In genomic region chr11:31813242-31813960, GRCh38 we compare ENCODE assay signal across 10 cellular contexts. TPM values are rescaled to one million over a fixed set of nuclear protein-coding genes. Genes with fewer than 3 reads are reported as not detected.
DNase-seq lines count a peak whose midpoint lies in the region; ATAC-seq, FAIRE-seq and TF ChIP-seq lines count a peak whose summit lies in the region.
"Had no signal": no experiment of that assay in that cellular context is flagged by ENCODE, and none has a peak within 500 bp of the region (broad histone marks: within the 10 kb centered on the region; RNA-seq: fewer than 3 reads in every experiment).

No MANE protein-coding gene starts in this region.

- in situ Hi-C loops in GM12878 (cut with MboI), result no loop called here

- H3K4me3 ChIP-seq in right atrium auricular region (peak overlapping the region; percentile 22 to 47), GM12878 (peak overlapping the region; percentile 68; the same call in 1 of the 2 replicates), mesodermal cell (ENCODE audit: extremely low read depth, insufficient read depth, low read length, poor library complexity, severe bottlenecking) (peak overlapping the region; percentile 14), thyroid gland (replicated peaks in 1 of 3) (peak overlapping the region in 1 of 3 donors; percentile 32), uterus (peak overlapping the region in 1 of 2 donors; percentile 33)

- TF ChIP-seq RAD21 in GM12878 (IDR thresholded peaks at IDR 0.05; ENCODE audit: insufficient read depth, low read depth, low read length), result no peak

- no peak overlapping the region for H2AFZ ChIP-seq in GM12878 (ENCODE audit: control insufficient read depth, low read depth, low read length)

- H3K4me1 ChIP-seq in right atrium auricular region (peaks cover 0 to 88% of the 10 kb centered on the region in 2 donors), GM12878 (ENCODE audit: control insufficient read depth, insufficient read depth, low read length) (peaks cover 12% of the 10 kb centered on the region; the same call in 1 of the 2 replicates), mesodermal cell (ENCODE audit: control insufficient read depth, insufficient read depth, low read length, poor library complexity, severe bottlenecking) (peaks cover 37% of the 10 kb centered on the region), thyroid gland (peaks cover 61 to 92% of the 10 kb centered on the region in 2 donors), uterus (peaks cover 0 to 53% of the 10 kb centered on the region in 2 donors)

- intact Hi-C loops in left cardiac atrium (cut with DNase I) (no loop called here), GM12878 (cut with micrococcal nuclease; ENCODE audit: unreplicated experiment) (loop anchor here (5.0 kb wide), 2 partner anchors 144 to 321 kb away; no protein-coding TSS in a partner anchor), thyroid gland (cut with DNase I) (loop anchor here (5.0 kb wide), 1 partner anchor 56 kb away; no protein-coding TSS in a partner anchor), uterus (cut with DNase I; ENCODE audit: low total_unique reads) (no loop called here)

- H3K27ac ChIP-seq in right atrium auricular region (no peak overlapping the region), GM12878 (ENCODE audit: control insufficient read depth, insufficient read depth) (no peak overlapping the region), mesodermal cell (ENCODE audit: low read depth, low read length, severe bottlenecking) (no peak overlapping the region), thyroid gland (no peak overlapping the region), uterus (no peak overlapping the region)

- no peak for TF ChIP-seq EP300 in GM12878 (IDR thresholded peaks at IDR 0.05; ENCODE audit: borderline replicate concordance in 1 of 2, control insufficient read depth in 1 of 2, low read depth in 2 of 2, low read length in 2 of 2)

- no peaks in the 10 kb centered on the region for H4K20me1 ChIP-seq in GM12878 (ENCODE audit: control insufficient read depth, insufficient read depth)

- no peak for TF ChIP-seq POLR2A in GM12878 (IDR thresholded peaks at IDR 0.05; ENCODE audit: low read depth, low read length)
- TF ChIP-seq POLR2A in thyroid gland (IDR thresholded peaks at IDR 0.05), result no peak
- TF ChIP-seq POLR2A in uterus (IDR thresholded peaks at IDR 0.05), result no peak

- H3K9ac ChIP-seq in GM12878 (ENCODE audit: control insufficient read depth, insufficient read depth, low read length), result no peak overlapping the region

- no peak for ATAC-seq in left cardiac atrium
- ATAC-seq in GM12878, result peak; percentile 20; the same call in 2 of the 3 replicates
- ATAC-seq in GM21390 (IDR thresholded peaks at IDR 0.05; ENCODE audit: unreplicated experiment), result no peak
- ATAC-seq: Panc1 had no signal

- WGBS in GM12878 (ENCODE audit: insufficient coverage, insufficient replicate concordance, low lambda C conversion rate, missing lambda C conversion rate), result 9% methylated on average over 28 of the region's 31 CpGs
- WGBS in mesodermal cell (ENCODE audit: insufficient coverage in 2 of 2), 2 experiments, result 0 to 1% methylated on average over 11 to 21 of the region's 31 CpGs
- 2 to 6% methylated on average over 30 to 31 of the region's 31 CpGs for WGBS in thyroid gland, 2 donors

- RAD21 ChIA-PET in GM12878 (lab: Charles Lee; ENCODE audit: unreplicated experiment), result no interaction called here

- H3K4me2 ChIP-seq in GM12878 (ENCODE audit: control insufficient read depth, insufficient read depth), result peak overlapping the region; percentile 76

- H3K9me3 ChIP-seq in right atrium auricular region (no peaks in the 10 kb centered on the region), GM12878 (replicated peaks; ENCODE audit: control insufficient read depth, insufficient read depth, low read length) (no peaks in the 10 kb centered on the region; the same call in 2 of the 3 replicates), mesodermal cell (ENCODE audit: control insufficient read depth, low read length) (no peaks in the 10 kb centered on the region), thyroid gland (no peaks in the 10 kb centered on the region), uterus (no peaks in the 10 kb centered on the region)

- no peak for FAIRE-seq in GM12878 (lab: Jason Lieb, UNC)
- FAIRE-seq: GM18507 had no signal

- DNase-seq in right atrium auricular region (ENCODE audit: low spot score), result no peak
- DNase-seq in left cardiac atrium, result no peak
- DNase-seq in GM12878 (ENCODE audit: low read depth, low spot score), result no peak
- DNase-seq in EL, result no peak
- DNase-seq in thyroid gland, result no peak
- no peak for DNase-seq in uterus

- BruUV-seq in GM12878 (replicated peaks; lab: Mats Ljungman, UMichigan), result no TSS peak

- SMC1A ChIA-PET in GM12878 (lab: Charles Lee; ENCODE audit: uncharacterized antibody, unreplicated experiment), result no interaction called here

- CTCF ChIA-PET in GM12878 (lab: Yijun Ruan, JAX), result no interaction called here

- POLR2A ChIA-PET in GM12878 (lab: Charles Lee), result no interaction called here

- H3K79me2 ChIP-seq in GM12878 (ENCODE audit: control insufficient read depth, insufficient read depth, low read length), result no peaks in the 10 kb centered on the region

- H3K27me3 ChIP-seq in right atrium auricular region, result peaks cover 84 to 89% of the 10 kb centered on the region in 2 donors
- peaks cover 28 to 65% of the 10 kb centered on the region in 2 experiments for H3K27me3 ChIP-seq in GM12878 (replicated peaks in 1 of 2; ENCODE audit: control insufficient read depth in 2 of 2, insufficient read depth in 2 of 2, low read length in 1 of 2)
- peaks cover 95% of the 10 kb centered on the region for H3K27me3 ChIP-seq in thyroid gland
- H3K27me3 ChIP-seq in uterus, result peaks cover 48 to 81% of the 10 kb centered on the region in 2 donors

- H3K36me3 ChIP-seq in right atrium auricular region (no peaks in the 10 kb centered on the region), GM12878 (ENCODE audit: control insufficient read depth in 2 of 2, insufficient read depth in 2 of 2, low read length in 1 of 2) (no peaks in the 10 kb centered on the region), mesodermal cell (ENCODE audit: control insufficient read depth, insufficient read depth, low read length) (no peaks in the 10 kb centered on the region), thyroid gland (no peaks in the 10 kb centered on the region), uterus (no peaks in the 10 kb centered on the region)

- TF ChIP-seq CTCF in right atrium auricular region (IDR thresholded peaks at IDR 0.05) (no peak), GM12878 (IDR thresholded peaks at IDR 0.05 in 2 of 3, conservative IDR thresholded peaks at IDR 0.05 in 1 of 3; ENCODE audit: control insufficient read depth in 2 of 3, extremely low read depth in 1 of 3, insufficient read depth in 1 of 3, low read depth in 3 of 3, low read length in 3 of 3) (no peak), thyroid gland (IDR thresholded peaks at IDR 0.05) (no peak), uterus (IDR thresholded peaks at IDR 0.05) (no peak)

TF ChIP-seq in GM12878, 131 proteins besides CTCF, POLR2A, EP300 and RAD21 (continues in another document):
- TF ChIP-seq PML (IDR thresholded peaks at IDR 0.05; ENCODE audit: low read length) (no peak), HSF1 (IDR thresholded peaks at IDR 0.05; ENCODE audit: low read depth, low read length) (no peak), ZNF24 (IDR thresholded peaks at IDR 0.05) (no peak), TBL1XR1 (IDR thresholded peaks at IDR 0.05; ENCODE audit: low read depth, low read length) (no peak), IRF5 (IDR thresholded peaks at IDR 0.05; ENCODE audit: borderline replicate concordance) (no peak)

RNA-seq across cellular contexts. Expression of gene PAX6, which starts 2.3 kb away (rescaled TPM):
- total RNA-seq in right atrium auricular region, result not detected
- total RNA-seq in left cardiac atrium, result not detected
- total RNA-seq in GM12878 (2013; cell fraction: nucleolus; rRNA removed), result not detected in 2 replicates
- total RNA-seq in GM12878 (2014; rRNA removed), result 0.05 and 0.06 TPM in 2 replicates
- 0.22 and 0.32 TPM in 2 replicates for total RNA-seq in GM12878 (2014; rRNA removed; fragmentation: Illumina TruSeq; extraction: Trizol)
- total RNA-seq in GM12878 (2021), result 0.26 and 0.53 TPM in 2 replicates
- 0.25 TPM for polyA plus RNA-seq in GM12878 (2011; ENCODE audit: low read depth)
- 0.08 TPM in 1 of 2 replicates, not detected in the other for polyA plus RNA-seq in GM12878 (2011; rRNA removed)
- polyA plus RNA-seq in GM12878 (2011; cell fraction: cytosol; rRNA removed), result not detected in 2 replicates
- polyA plus RNA-seq in GM12878 (2011; cell fraction: nucleus; rRNA removed), result not detected in 2 replicates
- polyA plus RNA-seq in GM12878 (2012), result 0.25 and 0.38 TPM in 2 replicates
- 0.15 TPM in 1 of 2 replicates, not detected in the other for polyA plus RNA-seq in GM12878 (2014; fragmentation: Illumina TruSeq; extraction: Trizol)
- under 1 TPM in 1 of 2 experiments, not detected in 1; 0.10 TPM for polyA plus RNA-seq in GM12878 (2014; fragmentation: Nextera tagmentation; extraction: Ambion mirVana)
- 0.09 and 0.62 TPM in 2 replicates for polyA plus RNA-seq in GM12878 (2014; rRNA removed)
- polyA plus RNA-seq in GM12878 (2016; fragmentation: Nextera tagmentation; extraction: Ambion mirVana), result not detected
- polyA minus RNA-seq in GM12878 (2011; rRNA and poly(A)+ RNA removed), result not detected in 2 replicates
- not detected in 2 replicates for polyA minus RNA-seq in GM12878 (2011; cell fraction: cytosol; rRNA and poly(A)+ RNA removed)
- 0.38 TPM in 1 of 2 replicates, not detected in the other for polyA minus RNA-seq in GM12878 (2011; cell fraction: nucleus; rRNA and poly(A)+ RNA removed)
- 2.2 TPM for polyA plus RNA-seq in mesodermal cell (2013, experiment 1 of 2)
- polyA plus RNA-seq in mesodermal cell (2013, experiment 2 of 2), result 0.86 TPM
- not detected for total RNA-seq in thyroid gland
- total RNA-seq in uterus, result under 1 TPM in 1 of 4 donors, not detected in 3; 0.62 TPM

Comparison
In these comparisons a context has a peak if more than half of its experiments do, and no peak if none do; other contexts are left out.
1. intact Hi-C loops: an anchor here in GM12878 (5.0 kb wide) and thyroid gland (5.0 kb wide); none called in left cardiac atrium and uterus.